ENCODE assay signal across 13 cellular contexts in genomic region chr9:99588299-99588698, GRCh38.
DNase-seq lines count a peak whose midpoint lies in the region; ATAC-seq and TF ChIP-seq lines count a peak whose summit lies in the region.
"Had no signal": no experiment of that assay in that cellular context is flagged by ENCODE, and none has a peak within 500 bp of the region (broad histone marks: within the 10 kb centered on the region; RNA-seq: fewer than 3 reads in every experiment).

No MANE protein-coding gene starts in this region.

- TF ChIP-seq CTCF in glutamatergic neuron (IDR thresholded peaks at IDR 0.05; ENCODE audit: partially characterized antibody, unreplicated experiment) (no peak), Caco-2 (IDR thresholded peaks at IDR 0.05; ENCODE audit: insufficient read depth in 1 of 2, low read depth in 1 of 2, low read length in 1 of 2, severe bottlenecking in 1 of 2, unreplicated experiment in 1 of 2) (no peak)

- H3K27me3 ChIP-seq in Caco-2 (replicated peaks; ENCODE audit: control insufficient read depth, insufficient read depth, low read length): no peaks in the 10 kb centered on the region
- H3K27me3 ChIP-seq: BLaER1 treated with 17β-estradiol and CSF1 and Interleukin-3, amounts not matched to agents 10 nM and 100 nM had no signal

- no peaks in the 10 kb centered on the region for H3K4me1 ChIP-seq in Caco-2
- H3K4me1 ChIP-seq: A549 had no signal

- H3K4me3 ChIP-seq in Caco-2 (ENCODE audit: low read depth, low read length): no peak overlapping the region
- H3K4me3 ChIP-seq: A549; BLaER1 treated with 17β-estradiol and CSF1 and Interleukin-3, amounts not matched to agents 10 nM and 100 nM had no signal

- H3K4me3 Mint-ChIP-seq in glutamatergic neuron (ENCODE audit: unreplicated experiment) (no peak overlapping the region), Caco-2 (ENCODE audit: unreplicated experiment) (no peak overlapping the region)
- no peak overlapping the region for H3K4me3 Mint-ChIP-seq in stimulated activated naive B cell treated with anti-CD40 and anti-IgM and Interleukin-4, amounts not matched to agents 10 μg/mL and 1 μg/mL and 100 μg/mL, for 72 hours
- H3K4me3 Mint-ChIP-seq: B cell; CD4-positive, alpha-beta T cell; CD8-positive, alpha-beta T cell had no signal

- DNase-seq in glutamatergic neuron (no peak), putamen (ENCODE audit: low spot score) (peak; percentile 52), NCI-H748 treated with DMSO at 0.1 percent for 48 hours (lab: John Stamatoyannopoulos, UW) (no peak), Caco-2 (no peak)
- DNase-seq in stimulated activated naive B cell treated with anti-CD40 and anti-IgM and Interleukin-4, amounts not matched to agents 10 μg/mL and 1 μg/mL and 100 μg/mL, for 72 hours: no peak
- DNase-seq: AML-193; CD4-positive, alpha-beta T cell; CD8-positive, alpha-beta T cell; DMS79 treated with DMSO at 0.1 percent for 48 hours; GF-D8 had no signal

- peak overlapping the region; percentile 70 for H3K27ac Mint-ChIP-seq in glutamatergic neuron (ENCODE audit: unreplicated experiment)
- peak overlapping the region; percentile 9 for H3K27ac Mint-ChIP-seq in stimulated activated naive B cell treated with anti-CD40 and anti-IgM and Interleukin-4, amounts not matched to agents 10 μg/mL and 1 μg/mL and 100 μg/mL, for 72 hours
- no peak overlapping the region for H3K27ac Mint-ChIP-seq in Caco-2 (ENCODE audit: unreplicated experiment)
- H3K27ac Mint-ChIP-seq: B cell; CD4-positive, alpha-beta T cell; CD8-positive, alpha-beta T cell had no signal

- no peaks in the 10 kb centered on the region for H3K9me3 ChIP-seq in Caco-2
- H3K9me3 ChIP-seq: A549 had no signal

- CTCF ChIA-PET in Caco-2 (lab: Charles Lee): no interaction called here

- intact Hi-C loops in Caco-2 (cut with micrococcal nuclease; ENCODE audit: unreplicated experiment): no loop called here

- POLR2A ChIA-PET in Caco-2 (lab: Charles Lee): no interaction called here

- H3K36me3 Mint-ChIP-seq in glutamatergic neuron (ENCODE audit: unreplicated experiment): peaks cover 4% of the 10 kb centered on the region
- H3K36me3 Mint-ChIP-seq in stimulated activated naive B cell treated with anti-CD40 and anti-IgM and Interleukin-4, amounts not matched to agents 10 μg/mL and 1 μg/mL and 100 μg/mL, for 72 hours: peaks cover 20 to 26% of the 10 kb centered on the region in 2 donors
- no peaks in the 10 kb centered on the region for H3K36me3 Mint-ChIP-seq in Caco-2 (ENCODE audit: insufficient read depth, unreplicated experiment)
- H3K36me3 Mint-ChIP-seq: CD8-positive, alpha-beta T cell had no signal

- no peaks in the 10 kb centered on the region for H3K36me3 ChIP-seq in Caco-2 (ENCODE audit: control insufficient read depth, insufficient read depth, low read length)
- H3K36me3 ChIP-seq: BLaER1 treated with 17β-estradiol and CSF1 and Interleukin-3, amounts not matched to agents 10 nM and 100 nM had no signal

- BruUV-seq in Caco-2 (replicated peaks; lab: Mats Ljungman, UMichigan): no TSS peak

- ATAC-seq in stimulated activated naive B cell treated with anti-CD40 and anti-IgM and Interleukin-4, amounts not matched to agents 10 μg/mL and 1 μg/mL and 100 μg/mL, for 72 hours (replicated peaks): no peak
- ATAC-seq: A549; CD8-positive, alpha-beta T cell had no signal

- H3K9me3 Mint-ChIP-seq in glutamatergic neuron (ENCODE audit: unreplicated experiment): peaks cover 2% of the 10 kb centered on the region
- H3K9me3 Mint-ChIP-seq in stimulated activated naive B cell treated with anti-CD40 and anti-IgM and Interleukin-4, amounts not matched to agents 10 μg/mL and 1 μg/mL and 100 μg/mL, for 72 hours: peaks cover 7 to 13% of the 10 kb centered on the region in 2 donors
- no peaks in the 10 kb centered on the region for H3K9me3 Mint-ChIP-seq in Caco-2 (ENCODE audit: unreplicated experiment)
- H3K9me3 Mint-ChIP-seq: CD4-positive, alpha-beta T cell; CD8-positive, alpha-beta T cell had no signal

- H3K4me1 Mint-ChIP-seq in glutamatergic neuron (ENCODE audit: low read depth, unreplicated experiment): peaks cover 21% of the 10 kb centered on the region
- peaks cover 33 to 39% of the 10 kb centered on the region in 2 donors for H3K4me1 Mint-ChIP-seq in stimulated activated naive B cell treated with anti-CD40 and anti-IgM and Interleukin-4, amounts not matched to agents 10 μg/mL and 1 μg/mL and 100 μg/mL, for 72 hours
- H3K4me1 Mint-ChIP-seq in Caco-2 (ENCODE audit: low read depth, unreplicated experiment): no peaks in the 10 kb centered on the region

- H3K27me3 Mint-ChIP-seq in glutamatergic neuron (ENCODE audit: unreplicated experiment) (peaks cover 2% of the 10 kb centered on the region), Caco-2 (ENCODE audit: insufficient read depth, unreplicated experiment) (peaks cover 11% of the 10 kb centered on the region)
- no peaks in the 10 kb centered on the region for H3K27me3 Mint-ChIP-seq in stimulated activated naive B cell treated with anti-CD40 and anti-IgM and Interleukin-4, amounts not matched to agents 10 μg/mL and 1 μg/mL and 100 μg/mL, for 72 hours
- H3K27me3 Mint-ChIP-seq: B cell had no signal
